ENCODE assay signal across 25 cellular contexts in genomic region chr1:2052756-2053155, GRCh38. TPM values are rescaled to one million over a fixed set of nuclear protein-coding genes. Genes with fewer than 3 reads are reported as not detected.
DNase-seq lines count a peak whose midpoint lies in the region; ATAC-seq and TF ChIP-seq lines count a peak whose summit lies in the region.
"Had no signal": no experiment of that assay in that cellular context is flagged by ENCODE, and none has a peak within 500 bp of the region (broad histone marks: within the 10 kb centered on the region; RNA-seq: fewer than 3 reads in every experiment).

No MANE protein-coding gene starts in this region.

- H3K4me1 Mint-ChIP-seq in Caco-2 (ENCODE audit: low read depth, unreplicated experiment) (peaks cover 21% of the 10 kb centered on the region), T-helper 17 cell (peaks cover 25% of the 10 kb centered on the region), immature natural killer cell (peaks cover 12 to 14% of the 10 kb centered on the region in 2 donors)
- peaks cover 38% of the 10 kb centered on the region for H3K4me1 Mint-ChIP-seq in stimulated activated effector memory CD8-positive, alpha-beta T cell treated with anti-CD3 and anti-CD28 coated beads, Interleukin-12 subunit alpha, Interleukin-12 subunit beta, amount 100 ng/mL, for 72 hours

- ATAC-seq in T-helper 17 cell (no peak), HG02763 (IDR thresholded peaks at IDR 0.05; ENCODE audit: unreplicated experiment) (no peak)
- no peak for ATAC-seq in stimulated activated effector memory CD8-positive, alpha-beta T cell treated with anti-CD3 and anti-CD28 coated beads, Interleukin-12 subunit alpha, Interleukin-12 subunit beta, amount 100 ng/mL, for 72 hours
- ATAC-seq: esophagus mucosa, gastrocnemius medialis had no signal

- H3K4me1 ChIP-seq in Caco-2, result peaks cover 16% of the 10 kb centered on the region
- no peaks in the 10 kb centered on the region for H3K4me1 ChIP-seq in A673 (ENCODE audit: insufficient read depth, low read length, poor library complexity, severe bottlenecking)
- H3K4me1 ChIP-seq: gastrocnemius medialis had no signal

- peak overlapping the region; percentile 67 for H3K4me3 Mint-ChIP-seq in Caco-2 (ENCODE audit: unreplicated experiment)
- peak overlapping the region; percentile 81 for H3K4me3 Mint-ChIP-seq in T-helper 17 cell
- peak overlapping the region in 4 of 5 donors; percentile 28 to 61 (median 38) for H3K4me3 Mint-ChIP-seq in immature natural killer cell
- peak overlapping the region; percentile 76 for H3K4me3 Mint-ChIP-seq in stimulated activated effector memory CD8-positive, alpha-beta T cell treated with anti-CD3 and anti-CD28 coated beads, Interleukin-12 subunit alpha, Interleukin-12 subunit beta, amount 100 ng/mL, for 72 hours

- no peaks in the 10 kb centered on the region for H3K27me3 ChIP-seq in Caco-2 (replicated peaks; ENCODE audit: control insufficient read depth, insufficient read depth, low read length)
- H3K27me3 ChIP-seq in A673 (replicated peaks; ENCODE audit: insufficient read depth, low read depth, low read length, poor library complexity), result peaks cover 41% of the 10 kb centered on the region

- DNase-seq in Caco-2 (no peak), T-helper 17 cell (no peak), immature natural killer cell (no peak), A673 (ENCODE audit: low spot score) (no peak)
- no peak for DNase-seq in stimulated activated effector memory CD8-positive, alpha-beta T cell treated with anti-CD3 and anti-CD28 coated beads, Interleukin-12 subunit alpha, Interleukin-12 subunit beta, amount 100 ng/mL, for 72 hours (ENCODE audit: low spot score in 2 of 2)
- no peak for DNase-seq in stimulated activated CD4-positive, alpha-beta T cell treated with anti-CD3 and anti-CD28 coated beads, Interleukin-2, amount 100 ng/mL, for 24 hours
- DNase-seq: activated effector memory CD4-positive, alpha-beta T cell treated with anti-CD3 and anti-CD28 coated beads, Interleukin-2, amount 50 U/mL, for 16 hours; AML-193; amygdala; cerebellar nuclear complex; DMS153; effector CD4-positive, alpha-beta T cell; gastrocnemius medialis; GDM1; IMR-90; mesendoderm; NCI-H1694; NCI-H69; posterior cingulate gyrus; stimulated activated naive CD4-positive, alpha-beta T cell treated with Interleukin-2 at 50 U/mL for 16 hours; SW 1271; tibial artery had no signal

- H3K27ac ChIP-seq in A673 (ENCODE audit: low read depth, low read length, poor library complexity, severe bottlenecking), result no peak overlapping the region
- H3K27ac ChIP-seq: gastrocnemius medialis, tibial artery had no signal

- H3K9me3 Mint-ChIP-seq in Caco-2 (ENCODE audit: unreplicated experiment) (no peaks in the 10 kb centered on the region), immature natural killer cell (no peaks in the 10 kb centered on the region)
- H3K9me3 Mint-ChIP-seq in stimulated activated effector memory CD8-positive, alpha-beta T cell treated with anti-CD3 and anti-CD28 coated beads, Interleukin-12 subunit alpha, Interleukin-12 subunit beta, amount 100 ng/mL, for 72 hours, result no peaks in the 10 kb centered on the region

- no peaks in the 10 kb centered on the region for H3K27me3 Mint-ChIP-seq in Caco-2 (ENCODE audit: insufficient read depth, unreplicated experiment)
- peaks cover 6% of the 10 kb centered on the region for H3K27me3 Mint-ChIP-seq in T-helper 17 cell
- peaks cover 0 to 10% (median 6%) of the 10 kb centered on the region in 3 donors for H3K27me3 Mint-ChIP-seq in immature natural killer cell (ENCODE audit: low read depth in 3 of 3)

- BruUV-seq in Caco-2 (replicated peaks; lab: Mats Ljungman, UMichigan) (no TSS peak), A673 (replicated peaks; lab: Mats Ljungman, UMichigan) (no TSS peak)

- H3K27ac Mint-ChIP-seq in Caco-2 (ENCODE audit: unreplicated experiment), result no peak overlapping the region
- H3K27ac Mint-ChIP-seq in T-helper 17 cell, result peak overlapping the region; percentile 72
- H3K27ac Mint-ChIP-seq in immature natural killer cell, result peak overlapping the region in 2 of 6 donors; percentile 7 to 16
- peak overlapping the region; percentile 78 for H3K27ac Mint-ChIP-seq in stimulated activated effector memory CD8-positive, alpha-beta T cell treated with anti-CD3 and anti-CD28 coated beads, Interleukin-12 subunit alpha, Interleukin-12 subunit beta, amount 100 ng/mL, for 72 hours

- TF ChIP-seq CTCF in Caco-2 (IDR thresholded peaks at IDR 0.05; ENCODE audit: insufficient read depth in 1 of 2, low read depth in 1 of 2, low read length in 1 of 2, severe bottlenecking in 1 of 2, unreplicated experiment in 1 of 2), result no peak
- TF ChIP-seq CTCF in A673 (conservative IDR thresholded peaks at IDR 0.05; ENCODE audit: low read depth, low read length), result no peak

- H3K4me3 ChIP-seq in Caco-2 (ENCODE audit: low read depth, low read length) (no peak overlapping the region), A673 (ENCODE audit: low read depth, low read length, poor library complexity, severe bottlenecking) (no peak overlapping the region)
- H3K4me3 ChIP-seq: gastrocnemius medialis, tibial artery had no signal

- H3K36me3 ChIP-seq in Caco-2 (ENCODE audit: control insufficient read depth, insufficient read depth, low read length) (no peaks in the 10 kb centered on the region), A673 (ENCODE audit: insufficient read depth, low read length, poor library complexity, severe bottlenecking) (no peaks in the 10 kb centered on the region)
- H3K36me3 ChIP-seq: gastrocnemius medialis had no signal

- CTCF ChIA-PET in Caco-2 (lab: Charles Lee), result no interaction called here
- CTCF ChIA-PET in A673 (lab: Charles Lee), result interaction anchor here (0.6 kb wide), 1 partner anchor 20 kb away, joined by 4 read pairs; no protein-coding TSS in a partner anchor

- POLR2A ChIA-PET in Caco-2 (lab: Charles Lee) (no interaction called here), A673 (lab: Charles Lee; ENCODE audit: low non-redundant PET) (no interaction called here)

- peaks cover 19% of the 10 kb centered on the region for H3K36me3 Mint-ChIP-seq in Caco-2 (ENCODE audit: insufficient read depth, unreplicated experiment)
- no peaks in the 10 kb centered on the region for H3K36me3 Mint-ChIP-seq in T-helper 17 cell (ENCODE audit: low read depth)
- H3K36me3 Mint-ChIP-seq in immature natural killer cell, result no peaks in the 10 kb centered on the region
- peaks cover 10% of the 10 kb centered on the region for H3K36me3 Mint-ChIP-seq in stimulated activated effector memory CD8-positive, alpha-beta T cell treated with anti-CD3 and anti-CD28 coated beads, Interleukin-12 subunit alpha, Interleukin-12 subunit beta, amount 100 ng/mL, for 72 hours

- no peaks in the 10 kb centered on the region for H3K9me3 ChIP-seq in Caco-2
- H3K9me3 ChIP-seq in T-helper 17 cell (ENCODE audit: control insufficient read depth, low read length, poor library complexity, severe bottlenecking), result no peaks in the 10 kb centered on the region
- no peaks in the 10 kb centered on the region for H3K9me3 ChIP-seq in A673 (ENCODE audit: low read depth, low read length, poor library complexity, severe bottlenecking)
- H3K9me3 ChIP-seq: gastrocnemius medialis, tibial artery had no signal

- intact Hi-C loops in Caco-2 (cut with micrococcal nuclease; ENCODE audit: unreplicated experiment) (no loop called here), A673 (cut with micrococcal nuclease; ENCODE audit: unreplicated experiment) (no loop called here)

RNA-seq across cellular contexts. Expression of gene PRKCZ, which starts 2.5 kb away (rescaled TPM):
- total RNA-seq in Caco-2 (2022) (45.9 and 48.7 TPM in 2 replicates), T-helper 17 cell (10 to 100 TPM; 26.0 to 33.5 TPM), A673 (2021) (1.9 and 3.2 TPM in 2 replicates)
- polyA plus RNA-seq in immature natural killer cell, result 10 to 100 TPM in 1 of 3 donors, 1 to 10 TPM in 2; 7.5 to 14.0 (median 9.4) TPM

RNA-seq across cellular contexts. Expression of gene GABRD, which starts 33.6 kb away (rescaled TPM):
- 0.16 and 0.34 TPM in 2 replicates for total RNA-seq in Caco-2 (2022)
- total RNA-seq in T-helper 17 cell, result under 1 TPM in 1 of 2 donors, not detected in 1; 0.17 TPM
- polyA plus RNA-seq in immature natural killer cell, result not detected
- total RNA-seq in A673 (2021), result not detected in 2 replicates
- total RNA-seq: IMR-90, kidney epithelial cell had no signal
- polyA plus RNA-seq: IMR-90 had no signal

RNA-seq across cellular contexts. Expression of gene CFAP74, which starts 49.2 kb away (rescaled TPM):
- total RNA-seq in Caco-2 (2022) (not detected in 2 replicates), T-helper 17 cell (not detected), A673 (2021) (not detected in 2 replicates)
- not detected for polyA plus RNA-seq in immature natural killer cell
- total RNA-seq: esophagus mucosa, gastrocnemius medialis, IMR-90, kidney epithelial cell had no signal
- polyA plus RNA-seq: IMR-90 had no signal
